ENCODE assay signal across 22 cellular contexts in genomic region chr11:2459796-2460531, GRCh38. TPM values are rescaled to one million over a fixed set of nuclear protein-coding genes. Genes with fewer than 3 reads are reported as not detected.
DNase-seq lines count a peak whose midpoint lies in the region; ATAC-seq and TF ChIP-seq lines count a peak whose summit lies in the region.
"Had no signal": no experiment of that assay in that cellular context is flagged by ENCODE, and none has a peak within 500 bp of the region (broad histone marks: within the 10 kb centered on the region; RNA-seq: fewer than 3 reads in every experiment).

No MANE protein-coding gene starts in this region.

- H3K27ac Mint-ChIP-seq in natural killer cell treated with Interleukin-12 subunit alpha and Interleukin-12 subunit beta and Interleukin-15 and Interleukin-18, amount 100 ng/mL, for 72 hours, result no peak overlapping the region
- H3K27ac Mint-ChIP-seq in natural killer cell, result no peak overlapping the region
- H3K27ac Mint-ChIP-seq: nephron had no signal

- H3K9me3 ChIP-seq in body of pancreas (no peaks in the 10 kb centered on the region), osteoblast (ENCODE audit: low read depth, low read length) (no peaks in the 10 kb centered on the region)
- H3K9me3 ChIP-seq: prostate gland, suprapubic skin had no signal

- WGBS in body of pancreas, 2 donors, result 68 to 69% methylated on average over 6 to 13 of the region's 13 CpGs

- intact Hi-C loops in natural killer cell (cut with micrococcal nuclease), result no loop called here
- intact Hi-C loops in body of pancreas (cut with DNase I), result no loop called here

- DNase-seq in natural killer cell treated with Interleukin-12 subunit alpha and Interleukin-12 subunit beta and Interleukin-15 and Interleukin-18, amount 100 ng/mL, for 72 hours (ENCODE audit: low spot score), result peak; percentile 57
- no peak for DNase-seq in natural killer cell
- DNase-seq in body of pancreas, result peak; percentile 49 to 77 (median 68)
- DNase-seq in osteoblast (ENCODE audit: insufficient read length, low spot score, missing footprints), result peak; percentile 74
- no peak for DNase-seq in foreskin fibroblast
- no peak for DNase-seq in AML-193 (lab: John Stamatoyannopoulos, UW)
- no peak for DNase-seq in mesenteric fat pad (ENCODE audit: low spot score)
- DNase-seq: activated CD4-positive, alpha-beta T cell treated with anti-CD3 and anti-CD28 coated beads, Interleukin-2, amount 50 U/mL, for 1 hour; activated naive CD4-positive, alpha-beta T cell; anterior cingulate cortex; cerebellar nuclear complex; DND-41; KBM-7; mammary epithelial cell; NCI-H2029; NK-92 treated with Interleukin-12 subunit alpha and Interleukin-12 subunit beta, amount 100 ng/mL, for 24 hours; stimulated activated CD4-positive, alpha-beta T cell treated with anti-CD3 and anti-CD28 coated beads, Interleukin-4, amount 100 ng/mL, for 4 hours had no signal

- H3K36me3 Mint-ChIP-seq in natural killer cell treated with Interleukin-12 subunit alpha and Interleukin-12 subunit beta and Interleukin-15 and Interleukin-18, amount 100 ng/mL, for 72 hours, result no peaks in the 10 kb centered on the region
- H3K36me3 Mint-ChIP-seq in natural killer cell, result no peaks in the 10 kb centered on the region

- H3K9me3 Mint-ChIP-seq in natural killer cell treated with Interleukin-12 subunit alpha and Interleukin-12 subunit beta and Interleukin-15 and Interleukin-18, amount 100 ng/mL, for 72 hours, result no peaks in the 10 kb centered on the region
- no peaks in the 10 kb centered on the region for H3K9me3 Mint-ChIP-seq in natural killer cell

- no peaks in the 10 kb centered on the region for H3K4me1 Mint-ChIP-seq in natural killer cell treated with Interleukin-12 subunit alpha and Interleukin-12 subunit beta and Interleukin-15 and Interleukin-18, amount 100 ng/mL, for 72 hours (ENCODE audit: low read depth in 2 of 2)
- H3K4me1 Mint-ChIP-seq in natural killer cell, result peaks cover 0 to 10% of the 10 kb centered on the region in 2 donors

- peaks cover 63% of the 10 kb centered on the region for H3K4me1 ChIP-seq in body of pancreas
- no peaks in the 10 kb centered on the region for H3K4me1 ChIP-seq in osteoblast (ENCODE audit: insufficient read depth, low read length)
- H3K4me1 ChIP-seq: suprapubic skin had no signal

- H3K4me3 ChIP-seq in body of pancreas (no peak overlapping the region), osteoblast (ENCODE audit: insufficient read depth, low read length) (no peak overlapping the region), foreskin fibroblast (ENCODE audit: low read depth in 1 of 2, low read length in 2 of 2) (no peak overlapping the region)
- H3K4me3 ChIP-seq: prostate gland, suprapubic skin had no signal

- H3K27ac ChIP-seq in body of pancreas (peak overlapping the region; percentile 91 to 100 (median 99)), osteoblast (ENCODE audit: low read depth, low read length) (no peak overlapping the region)
- H3K27ac ChIP-seq: prostate gland, RWPE1, suprapubic skin had no signal

- no peaks in the 10 kb centered on the region for H3K27me3 ChIP-seq in body of pancreas
- H3K27me3 ChIP-seq in osteoblast (ENCODE audit: insufficient read depth, low read length), result no peaks in the 10 kb centered on the region
- H3K27me3 ChIP-seq: suprapubic skin had no signal

- no peaks in the 10 kb centered on the region for H3K79me2 ChIP-seq in osteoblast (ENCODE audit: insufficient read depth, low read length)

- TF ChIP-seq CTCF in natural killer cell (IDR thresholded peaks at IDR 0.05), result no peak
- TF ChIP-seq CTCF in body of pancreas (IDR thresholded peaks at IDR 0.05), result peak in 1 of 7 experiments; percentile 13
- no peak for TF ChIP-seq CTCF in osteoblast (IDR thresholded peaks at IDR 0.05; ENCODE audit: extremely low read depth, low read depth, low read length)
- no peak for TF ChIP-seq CTCF in foreskin fibroblast (IDR thresholded peaks at IDR 0.05; ENCODE audit: low read depth, low read length)

- H3K36me3 ChIP-seq in body of pancreas (replicated peaks in 1 of 2; ENCODE audit: insufficient read depth in 1 of 2, low read depth in 2 of 2) (no peaks in the 10 kb centered on the region), osteoblast (ENCODE audit: insufficient read depth, low read length) (no peaks in the 10 kb centered on the region)
- H3K36me3 ChIP-seq: prostate gland, suprapubic skin had no signal

- no peak overlapping the region for H3K4me2 ChIP-seq in osteoblast (ENCODE audit: insufficient read depth, low read length)

- peak in 1 of 2 donors; percentile 37 for ATAC-seq in natural killer cell treated with Interleukin-12 subunit alpha and Interleukin-12 subunit beta and Interleukin-15 and Interleukin-18, amount 100 ng/mL, for 72 hours
- ATAC-seq in natural killer cell, result no peak
- ATAC-seq in body of pancreas, result peak; percentile 5

- no peaks in the 10 kb centered on the region for H4K20me1 ChIP-seq in osteoblast (ENCODE audit: insufficient read depth, low read length)

- no peak for TF ChIP-seq POLR2A in body of pancreas (IDR thresholded peaks at IDR 0.05)

- no peak overlapping the region for H2AFZ ChIP-seq in osteoblast (ENCODE audit: low read length)

- H3K27me3 Mint-ChIP-seq in natural killer cell treated with Interleukin-12 subunit alpha and Interleukin-12 subunit beta and Interleukin-15 and Interleukin-18, amount 100 ng/mL, for 72 hours, result peaks cover 9 to 31% of the 10 kb centered on the region in 2 donors
- H3K27me3 Mint-ChIP-seq in natural killer cell (ENCODE audit: low read depth in 2 of 2), result peaks cover 36% of the 10 kb centered on the region in 2 donors

- no peak overlapping the region for H3K4me3 Mint-ChIP-seq in natural killer cell treated with Interleukin-12 subunit alpha and Interleukin-12 subunit beta and Interleukin-15 and Interleukin-18, amount 100 ng/mL, for 72 hours
- H3K4me3 Mint-ChIP-seq in natural killer cell, result no peak overlapping the region
- H3K4me3 Mint-ChIP-seq: nephron had no signal

RNA-seq across cellular contexts. Expression of gene KCNQ1, which starts 15.2 kb away (rescaled TPM):
- 1 to 10 TPM in 1 of 2 donors, under 1 TPM in 1; 0.19 to 1.4 TPM for total RNA-seq in natural killer cell treated with Interleukin-12 subunit alpha and Interleukin-12 subunit beta and Interleukin-15 and Interleukin-18, amount 100 ng/mL, for 72 hours
- total RNA-seq in natural killer cell (1 to 10 TPM; 1.9 to 7.8 (median 3.3) TPM), body of pancreas (10 to 100 TPM; 38.9 to 46.1 TPM), osteoblast (not detected in 2 replicates), mesenteric fat pad (10.7 TPM)
- total RNA-seq: fibroblast of lung had no signal

RNA-seq across cellular contexts. Expression of gene TRPM5, which starts 15.7 kb away (rescaled TPM):
- total RNA-seq in natural killer cell treated with Interleukin-12 subunit alpha and Interleukin-12 subunit beta and Interleukin-15 and Interleukin-18, amount 100 ng/mL, for 72 hours, result not detected
- not detected for total RNA-seq in natural killer cell
- total RNA-seq in body of pancreas, result 1 to 10 TPM in 1 of 2 donors, under 1 TPM in 1; under 0.01 to 2.6 TPM
- total RNA-seq in osteoblast, result under 0.01 TPM in 1 of 2 replicates, not detected in the other
- total RNA-seq in mesenteric fat pad, result not detected
- total RNA-seq: fibroblast of lung, mammary epithelial cell had no signal

RNA-seq across cellular contexts. Expression of gene TSSC4, which starts 59.4 kb away (rescaled TPM):
- 10 to 100 TPM; 66.0 to 98.2 TPM for total RNA-seq in natural killer cell treated with Interleukin-12 subunit alpha and Interleukin-12 subunit beta and Interleukin-15 and Interleukin-18, amount 100 ng/mL, for 72 hours
- total RNA-seq in natural killer cell (10 to 100 TPM; 52.8 to 67.9 (median 59.3) TPM), body of pancreas (10 to 100 TPM; 21.5 to 25.7 TPM), osteoblast (42.4 and 46.7 TPM in 2 replicates), mesenteric fat pad (55.2 TPM)

Comparison
In these comparisons a context has a peak if more than half of its experiments do, and no peak if none do; other contexts are left out.
1. DNase-seq: peak in natural killer cell treated with Interleukin-12 subunit alpha and Interleukin-12 subunit beta and Interleukin-15 and Interleukin-18, amount 100 ng/mL, for 72 hours (single experiment), body of pancreas (4 of 4) and osteoblast (single experiment); none in natural killer cell (single experiment), foreskin fibroblast (0 of 2), AML-193 (0 of 2) and mesenteric fat pad (single experiment).